ENCODE assay signal across 7 cellular contexts in the genomic region with DNA sequence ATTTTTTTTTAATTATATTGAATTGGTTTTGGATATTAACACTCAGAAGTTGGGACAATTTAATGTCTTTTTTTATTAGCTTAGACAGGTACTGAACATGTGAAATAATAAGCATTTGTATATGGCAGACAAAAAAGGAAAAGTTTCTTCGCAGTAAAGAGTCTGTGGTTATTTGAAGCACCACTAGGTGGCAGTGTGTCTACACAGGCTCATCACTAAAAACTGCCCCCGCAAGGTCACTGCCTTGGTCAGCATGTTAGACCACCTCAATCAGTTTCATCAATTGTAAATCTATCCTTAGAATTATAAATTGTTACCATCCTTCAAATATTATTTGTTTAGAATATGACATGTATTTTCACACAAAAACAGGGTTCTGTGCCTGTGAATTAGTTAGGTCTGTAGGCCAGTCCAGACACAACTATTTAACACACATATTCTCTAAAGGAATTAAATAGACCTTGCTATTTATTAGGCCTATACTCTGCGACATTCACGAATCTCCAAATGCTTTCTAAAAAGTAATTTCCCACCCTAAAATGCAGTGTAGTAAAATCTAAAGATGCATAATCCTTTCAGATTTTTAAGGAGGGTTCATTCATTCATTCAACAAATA. TPM values are rescaled to one million over a fixed set of nuclear protein-coding genes. Genes with fewer than 3 reads are reported as not detected.
DNase-seq lines count a peak whose midpoint lies in the region; ATAC-seq and TF ChIP-seq lines count a peak whose summit lies in the region.

No MANE protein-coding gene starts in this region.

- H3K36me3 Mint-ChIP-seq in activated naive CD4-positive, alpha-beta T cell treated with anti-CD3 and anti-CD28 coated beads, Interleukin-2, amount 10 ng/mL, durations not matched to agents 7 days and 5 days, result no peaks in the 10 kb centered on the region

- DNase-seq in DND-41 (peak; percentile 5), iPS DF 4.7 (ENCODE audit: extremely low read depth, low spot score) (peak; percentile 11), upper lobe of left lung (no peak)
- DNase-seq in activated naive CD4-positive, alpha-beta T cell treated with anti-CD3 and anti-CD28 coated beads, Interleukin-2, amount 10 ng/mL, durations not matched to agents 7 days and 5 days, result no peak

- H3K4me1 ChIP-seq in DND-41 (ENCODE audit: insufficient read depth, low read length) (no peaks in the 10 kb centered on the region), upper lobe of left lung (no peaks in the 10 kb centered on the region)

- H3K9me3 Mint-ChIP-seq in activated naive CD4-positive, alpha-beta T cell treated with anti-CD3 and anti-CD28 coated beads, Interleukin-2, amount 10 ng/mL, durations not matched to agents 7 days and 5 days, result no peaks in the 10 kb centered on the region

- no peak for TF ChIP-seq EP300 in upper lobe of left lung (IDR thresholded peaks at IDR 0.05)

- H4K20me1 ChIP-seq in DND-41 (ENCODE audit: insufficient read depth, low read length), result no peaks in the 10 kb centered on the region
- no peaks in the 10 kb centered on the region for H4K20me1 ChIP-seq in SU-DHL-6 (ENCODE audit: low read depth, low read length)

- ATAC-seq in DND-41 (ENCODE audit: insufficient read depth, low read depth) (peak; percentile 52; the same call in 1 of the 3 replicates), GM18909 (IDR thresholded peaks at IDR 0.05; ENCODE audit: poor library complexity, unreplicated experiment) (peak; percentile 84), HG03280 (IDR thresholded peaks at IDR 0.05; ENCODE audit: unreplicated experiment) (peak; percentile 82), upper lobe of left lung (ENCODE audit: low FRiP score in 2 of 2) (no peak)

- 34 to 42% methylated on average over 4 of the region's 4 CpGs for WGBS in upper lobe of left lung, 2 donors

- CTCF ChIA-PET in activated naive CD4-positive, alpha-beta T cell treated with anti-CD3 and anti-CD28 coated beads, Interleukin-2, amount 10 ng/mL, durations not matched to agents 7 days and 5 days (lab: Charles Lee), result interaction anchor here (1.0 kb wide), 1 partner anchor 730 kb away, joined by 4 read pairs; no protein-coding TSS in a partner anchor

- H3K4me3 Mint-ChIP-seq in activated naive CD4-positive, alpha-beta T cell treated with anti-CD3 and anti-CD28 coated beads, Interleukin-2, amount 10 ng/mL, durations not matched to agents 7 days and 5 days, result no peak overlapping the region

- H2AFZ ChIP-seq in DND-41 (ENCODE audit: low read depth, low read length), result no peak overlapping the region
- no peak overlapping the region for H2AFZ ChIP-seq in SU-DHL-6 (ENCODE audit: low read depth, low read length, severe bottlenecking)

- H3K36me3 ChIP-seq in DND-41 (ENCODE audit: insufficient read depth, low read length), result no peaks in the 10 kb centered on the region
- H3K36me3 ChIP-seq in SU-DHL-6 (ENCODE audit: low read length), result no peaks in the 10 kb centered on the region
- H3K36me3 ChIP-seq in upper lobe of left lung, result no peaks in the 10 kb centered on the region

- no peak overlapping the region for H3K27ac Mint-ChIP-seq in activated naive CD4-positive, alpha-beta T cell treated with anti-CD3 and anti-CD28 coated beads, Interleukin-2, amount 10 ng/mL, durations not matched to agents 7 days and 5 days

- H3K27ac ChIP-seq in DND-41 (ENCODE audit: low read length) (no peak overlapping the region), SU-DHL-6 (ENCODE audit: low read depth, low read length) (no peak overlapping the region), upper lobe of left lung (no peak overlapping the region)

- H3K9me3 ChIP-seq in DND-41 (ENCODE audit: insufficient read depth, low read length, severe bottlenecking), result no peaks in the 10 kb centered on the region
- no peaks in the 10 kb centered on the region for H3K9me3 ChIP-seq in SU-DHL-6 (ENCODE audit: insufficient read depth, low read length)
- no peaks in the 10 kb centered on the region for H3K9me3 ChIP-seq in upper lobe of left lung

- no peaks in the 10 kb centered on the region for H3K27me3 Mint-ChIP-seq in activated naive CD4-positive, alpha-beta T cell treated with anti-CD3 and anti-CD28 coated beads, Interleukin-2, amount 10 ng/mL, durations not matched to agents 7 days and 5 days

- H3K9ac ChIP-seq in DND-41 (ENCODE audit: low read depth, low read length) (no peak overlapping the region), SU-DHL-6 (ENCODE audit: low read length) (no peak overlapping the region)

- no peaks in the 10 kb centered on the region for H3K9me2 ChIP-seq in SU-DHL-6 (replicated peaks; ENCODE audit: insufficient read depth, low read length)

- no peak for TF ChIP-seq POLR2A in upper lobe of left lung (IDR thresholded peaks at IDR 0.05)

- H3K27me3 ChIP-seq in DND-41 (ENCODE audit: insufficient read depth, low read length, poor library complexity) (no peaks in the 10 kb centered on the region), SU-DHL-6 (ENCODE audit: low read length) (no peaks in the 10 kb centered on the region), upper lobe of left lung (no peaks in the 10 kb centered on the region)

- no peak overlapping the region for H3K4me2 ChIP-seq in DND-41 (ENCODE audit: insufficient read depth, low read length)
- H3K4me2 ChIP-seq in SU-DHL-6 (ENCODE audit: low read depth, low read length, poor library complexity, severe bottlenecking), result no peak overlapping the region

- H3K4me1 Mint-ChIP-seq in activated naive CD4-positive, alpha-beta T cell treated with anti-CD3 and anti-CD28 coated beads, Interleukin-2, amount 10 ng/mL, durations not matched to agents 7 days and 5 days, result no peaks in the 10 kb centered on the region

- peak; percentile 79 for TF ChIP-seq CTCF in DND-41 (IDR thresholded peaks at IDR 0.05; ENCODE audit: borderline replicate concordance, extremely low read depth, low read length, poor library complexity, severe bottlenecking)
- TF ChIP-seq CTCF in SU-DHL-6 (IDR thresholded peaks at IDR 0.05; ENCODE audit: insufficient read depth, low read length, poor library complexity, severe bottlenecking), result peak; percentile 54
- TF ChIP-seq CTCF in upper lobe of left lung (IDR thresholded peaks at IDR 0.05), result peak in 5 of 6 experiments; percentile 34 to 58 (median 40)

- H3K4me3 ChIP-seq in DND-41 (ENCODE audit: low read depth in 1 of 2, low read length in 2 of 2), result no peak overlapping the region
- no peak overlapping the region for H3K4me3 ChIP-seq in SU-DHL-6 (ENCODE audit: insufficient read depth, low read length, poor library complexity, severe bottlenecking)
- no peak overlapping the region for H3K4me3 ChIP-seq in upper lobe of left lung

- H3K79me2 ChIP-seq in DND-41 (ENCODE audit: insufficient read depth, low read length), result no peaks in the 10 kb centered on the region
- no peaks in the 10 kb centered on the region for H3K79me2 ChIP-seq in SU-DHL-6 (ENCODE audit: insufficient read depth, low read length)

- H3F3A ChIP-seq in SU-DHL-6 (ENCODE audit: insufficient read depth), result no peaks in the 10 kb centered on the region

RNA-seq across cellular contexts. Expression of gene PNLIPRP3, which starts 17.0 kb away (rescaled TPM):
- under 1 TPM in 2 of 6 donors, not detected in 4; 0.20 to 0.22 TPM for total RNA-seq in upper lobe of left lung

Comparison
In these comparisons a context has a peak if more than half of its experiments do, and no peak if none do; other contexts are left out.
1. ATAC-seq: peak in DND-41 (single experiment), GM18909 (single experiment) and HG03280 (single experiment); none in upper lobe of left lung (0 of 2).
2. DNase-seq: peak in DND-41 (single experiment) and iPS DF 4.7 (single experiment); none in upper lobe of left lung (0 of 2) and activated naive CD4-positive, alpha-beta T cell treated with anti-CD3 and anti-CD28 coated beads, Interleukin-2, amount 10 ng/mL, durations not matched to agents 7 days and 5 days (single experiment).
3. Peak in every context shown above with its lines, with median percentiles within 50 percentile points of each other: CTCF ChIP-seq.